ENCODE assay signal across 18 cellular contexts in the genomic region with DNA sequence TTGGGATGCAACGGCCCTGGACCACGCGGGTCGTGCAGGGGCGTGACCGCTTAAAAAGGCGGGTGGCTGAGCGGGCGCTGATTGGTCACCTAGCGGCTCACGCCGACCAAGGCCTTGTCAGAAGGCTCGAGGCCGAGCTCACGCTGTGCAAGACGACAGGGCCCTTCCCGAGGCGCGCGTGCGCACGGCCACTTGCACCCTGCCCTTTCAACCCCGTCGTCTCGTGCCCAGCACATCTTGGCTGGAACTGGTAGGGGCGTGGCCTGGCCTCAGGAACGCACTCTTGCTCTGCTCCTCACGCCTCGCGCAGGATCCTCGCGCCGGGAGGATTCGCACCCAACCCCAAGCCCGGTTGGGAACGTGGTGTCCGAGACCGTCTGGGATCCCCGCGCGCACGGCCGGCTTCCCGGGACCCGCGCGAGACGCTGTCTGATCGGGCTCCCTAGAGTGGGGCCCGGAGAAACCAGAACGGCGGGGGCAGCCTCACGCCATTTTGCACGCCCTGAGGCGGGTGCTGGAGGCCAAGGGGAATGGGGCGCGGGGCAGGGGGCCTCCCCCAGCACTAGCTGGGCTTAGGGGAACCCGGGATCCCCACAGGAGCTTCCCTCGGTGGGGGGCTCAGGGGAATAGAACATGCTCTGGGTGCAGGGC. TPM values are rescaled to one million over a fixed set of nuclear protein-coding genes. Genes with fewer than 3 reads are reported as not detected.
"Had no signal": no experiment of that assay in that cellular context is flagged by ENCODE, and none has a peak within 500 bp of the region (broad histone marks: within the 10 kb centered on the region; RNA-seq: fewer than 3 reads in every experiment).

A gene with protein sequence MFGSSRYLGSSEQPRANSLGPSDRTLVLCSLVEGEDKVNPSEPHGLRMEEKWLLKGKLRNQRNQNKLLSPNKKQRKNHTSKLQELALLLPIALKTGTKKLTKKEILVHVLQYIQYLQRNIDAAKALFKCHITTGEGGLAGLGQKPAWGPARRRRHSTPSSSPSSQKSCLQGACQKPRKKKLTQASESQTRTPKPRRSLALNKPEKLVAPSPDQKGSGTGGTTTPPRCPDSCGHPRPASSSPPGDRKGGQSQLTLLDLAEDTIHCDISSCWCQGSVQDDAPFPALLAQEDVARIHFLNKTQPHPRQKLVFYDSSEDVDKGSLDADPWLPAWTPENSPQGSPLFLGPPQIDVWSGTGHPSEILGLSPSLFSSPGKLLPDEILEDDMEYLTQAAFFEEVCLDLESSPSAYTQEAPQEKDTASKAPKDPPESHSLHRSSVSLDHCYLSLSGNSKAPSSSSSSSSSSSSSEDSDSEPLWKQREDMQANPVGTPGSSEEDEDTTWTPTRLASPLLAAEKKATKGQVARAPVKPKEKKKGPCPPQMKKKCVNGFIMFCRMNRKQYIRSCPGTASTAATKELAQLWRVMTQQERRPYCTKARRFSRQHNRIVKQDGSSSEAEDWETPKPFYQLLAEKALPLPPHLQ (plus strand): TSS at position 280 of the 651 bp plus-strand sequence. CDS start 1,938 bp downstream, outside the sequence.

- H3K27me3 ChIP-seq: brain microvascular endothelial cell, pancreas, tibial nerve had no signal

- H3K4me3 Mint-ChIP-seq: activated naive CD8-positive, alpha-beta T cell treated with anti-CD3 and anti-CD28 coated beads for 36 hours; dendritic cell treated with granulocyte-macrophage colony-stimulating factor and Interleukin-4, amounts not matched to agents 40 ng/mL and 50 ng/mL, for 4 days; endodermal cell had no signal

- H3K27me3 Mint-ChIP-seq: activated naive CD8-positive, alpha-beta T cell treated with anti-CD3 and anti-CD28 coated beads for 36 hours had no signal

- H3K36me3 Mint-ChIP-seq: activated naive CD8-positive, alpha-beta T cell treated with anti-CD3 and anti-CD28 coated beads for 36 hours had no signal

- H3K9me3 Mint-ChIP-seq: activated naive CD8-positive, alpha-beta T cell treated with anti-CD3 and anti-CD28 coated beads for 36 hours; dendritic cell treated with granulocyte-macrophage colony-stimulating factor and Interleukin-4, amounts not matched to agents 40 ng/mL and 50 ng/mL, for 4 days; endodermal cell; immature natural killer cell; naive thymus-derived CD8-positive, alpha-beta T cell had no signal

- H3K27ac Mint-ChIP-seq: activated naive CD8-positive, alpha-beta T cell treated with anti-CD3 and anti-CD28 coated beads for 36 hours; dendritic cell treated with granulocyte-macrophage colony-stimulating factor and Interleukin-4, amounts not matched to agents 40 ng/mL and 50 ng/mL, for 4 days; endodermal cell; immature natural killer cell had no signal

- DNase-seq: activated CD4-positive, alpha-beta T cell treated with anti-CD3 and anti-CD28 coated beads, Interleukin-2, amount 50 U/mL, for 4 hours; activated CD4-positive, CD25-positive, alpha-beta regulatory T cell treated with anti-CD3 and anti-CD28 coated beads, Interleukin-2, amount 50 U/mL, for 72 hours; activated gamma-delta T cell treated with Interleukin-2 at 50 U/mL for 16 hours; activated naive CD8-positive, alpha-beta T cell treated with anti-CD3 and anti-CD28 coated beads for 36 hours; activated T-cell treated with anti-CD3 and anti-CD28 coated beads, Interleukin-2, amount 50 U/mL, for 48 hours; brain microvascular endothelial cell; endodermal cell; immature natural killer cell; naive thymus-derived CD8-positive, alpha-beta T cell had no signal

- H3K4me3 ChIP-seq: lung, pancreas, tibial nerve had no signal

- H3K9me3 ChIP-seq: pancreas, tibial nerve had no signal

- ATAC-seq: naive thymus-derived CD8-positive, alpha-beta T cell; pancreas had no signal

- H3K36me3 ChIP-seq: brain microvascular endothelial cell, pancreas, tibial nerve had no signal

- H3K27ac ChIP-seq: brain microvascular endothelial cell, pancreas, tibial nerve had no signal

RNA-seq across cellular contexts. Expression of the gene that starts here (rescaled TPM):
- total RNA-seq: endodermal cell; fibroblast of villous mesenchyme; lung; naive thymus-derived CD8-positive, alpha-beta T cell; pancreas; renal cortical epithelial cell; skeletal muscle tissue; T-helper 2 cell treated with Interferon-gamma antibody and Interleukin-4, amounts not matched to agents 100 ng/mL and 5 ng/mL, for 36 hours; tibial nerve had no signal
- polyA plus RNA-seq: esophagus; immature natural killer cell; lung; naive thymus-derived CD8-positive, alpha-beta T cell; pancreas had no signal
